ENCODE assay signal across 28 cellular contexts in genomic region chr5:107936532-107936931, GRCh38.
"Had no signal": no experiment of that assay in that cellular context is flagged by ENCODE, and none has a peak within 500 bp of the region (broad histone marks: within the 10 kb centered on the region; RNA-seq: fewer than 3 reads in every experiment).

No MANE protein-coding gene starts in this region.

- H3K4me2 ChIP-seq: KMS-11, SK-N-SH had no signal

- FAIRE-seq: TTC549 had no signal

- H3K9me3 Mint-ChIP-seq: activated CD4-positive, alpha-beta memory T cell treated with anti-CD3 and anti-CD28 coated beads, Interleukin-2, amount 10 ng/mL, durations not matched to agents 7 days and 5 days; activated naive CD8-positive, alpha-beta T cell treated with anti-CD3 and anti-CD28 coated beads, Interleukin-2, amount 50 U/mL, for 24 hours; T-helper 1 cell treated with Interleukin-12 subunit alpha and Interleukin-12 subunit beta and Interleukin-4 antibody, amounts not matched to agents 30 μg/mL and 1 μg/mL, for 36 hours; T-helper 2 cell treated with Interferon-gamma antibody and Interleukin-4, amounts not matched to agents 5 μg/mL and 100 μg/mL, for 36 hours; WTC11 had no signal

- H3K36me3 Mint-ChIP-seq: activated CD8-positive, alpha-beta memory T cell treated with anti-CD3 and anti-CD28 coated beads, Interleukin-2, amount 10 ng/mL, durations not matched to agents 7 days and 5 days; WTC11 had no signal

- H3K27me3 ChIP-seq: brain microvascular endothelial cell, Peyer's patch, SJSA1 had no signal

- H3K27ac Mint-ChIP-seq: activated CD4-positive, alpha-beta memory T cell treated with anti-CD3 and anti-CD28 coated beads, Interleukin-2, amount 10 ng/mL, durations not matched to agents 7 days and 5 days; activated CD8-positive, alpha-beta memory T cell treated with anti-CD3 and anti-CD28 coated beads, Interleukin-2, amount 10 ng/mL, durations not matched to agents 7 days and 5 days; activated naive CD4-positive, alpha-beta T cell treated with anti-CD3 and anti-CD28 coated beads, Interleukin-2, amount 10 ng/mL, durations not matched to agents 7 days and 5 days; activated naive CD8-positive, alpha-beta T cell; activated naive CD8-positive, alpha-beta T cell treated with anti-CD3 and anti-CD28 coated beads, Interleukin-2, amount 50 U/mL, for 24 hours; T-helper 1 cell treated with Interleukin-12 subunit alpha and Interleukin-12 subunit beta and Interleukin-4 antibody, amounts not matched to agents 30 μg/mL and 1 μg/mL, for 36 hours; T-helper 2 cell treated with Interferon-gamma antibody and Interleukin-4, amounts not matched to agents 5 μg/mL and 100 μg/mL, for 36 hours; WTC11 had no signal

- H3K27ac ChIP-seq: brain microvascular endothelial cell, KMS-11, Peyer's patch, SJSA1 had no signal

- H3K9me2 ChIP-seq: SK-N-SH had no signal

- ATAC-seq: activated CD4-positive, CD25-positive, alpha-beta regulatory T cell treated with anti-CD3 and anti-CD28 coated beads, Interleukin-2, amount 50 U/mL, for 24 hours; activated CD8-positive, alpha-beta memory T cell treated with anti-CD3 and anti-CD28 coated beads, Interleukin-2, amount 10 ng/mL, durations not matched to agents 7 days and 5 days; activated naive CD8-positive, alpha-beta T cell treated with anti-CD3 and anti-CD28 coated beads, Interleukin-2, amount 50 U/mL, for 24 hours; PC-3 had no signal

- H3K4me3 Mint-ChIP-seq: activated CD4-positive, alpha-beta memory T cell treated with anti-CD3 and anti-CD28 coated beads, Interleukin-2, amount 10 ng/mL, durations not matched to agents 7 days and 5 days; activated CD8-positive, alpha-beta memory T cell treated with anti-CD3 and anti-CD28 coated beads, Interleukin-2, amount 10 ng/mL, durations not matched to agents 7 days and 5 days; activated naive CD4-positive, alpha-beta T cell treated with anti-CD3 and anti-CD28 coated beads, Interleukin-2, amount 10 ng/mL, durations not matched to agents 7 days and 5 days; activated naive CD8-positive, alpha-beta T cell; activated naive CD8-positive, alpha-beta T cell treated with anti-CD3 and anti-CD28 coated beads, Interleukin-2, amount 50 U/mL, for 24 hours; T-helper 1 cell treated with Interleukin-12 subunit alpha and Interleukin-12 subunit beta and Interleukin-4 antibody, amounts not matched to agents 30 μg/mL and 1 μg/mL, for 36 hours; T-helper 2 cell treated with Interferon-gamma antibody and Interleukin-4, amounts not matched to agents 5 μg/mL and 100 μg/mL, for 36 hours; WTC11 had no signal

- H3K9ac ChIP-seq: KMS-11, SK-N-SH had no signal

- H3K4me1 Mint-ChIP-seq: activated CD4-positive, alpha-beta memory T cell treated with anti-CD3 and anti-CD28 coated beads, Interleukin-2, amount 10 ng/mL, durations not matched to agents 7 days and 5 days; activated CD8-positive, alpha-beta memory T cell treated with anti-CD3 and anti-CD28 coated beads, Interleukin-2, amount 10 ng/mL, durations not matched to agents 7 days and 5 days; activated naive CD8-positive, alpha-beta T cell treated with anti-CD3 and anti-CD28 coated beads, Interleukin-2, amount 50 U/mL, for 24 hours had no signal

- H3K36me3 ChIP-seq: brain microvascular endothelial cell, Peyer's patch, SJSA1 had no signal

- H3K9me3 ChIP-seq: Peyer's patch, SJSA1, SK-N-SH had no signal

- H3K4me3 ChIP-seq: Peyer's patch, SJSA1 had no signal

- H3K27me3 Mint-ChIP-seq: activated CD4-positive, alpha-beta memory T cell treated with anti-CD3 and anti-CD28 coated beads, Interleukin-2, amount 10 ng/mL, durations not matched to agents 7 days and 5 days; activated CD8-positive, alpha-beta memory T cell treated with anti-CD3 and anti-CD28 coated beads, Interleukin-2, amount 10 ng/mL, durations not matched to agents 7 days and 5 days; activated naive CD4-positive, alpha-beta T cell treated with anti-CD3 and anti-CD28 coated beads, Interleukin-2, amount 10 ng/mL, durations not matched to agents 7 days and 5 days; activated naive CD8-positive, alpha-beta T cell; activated naive CD8-positive, alpha-beta T cell treated with anti-CD3 and anti-CD28 coated beads, Interleukin-2, amount 50 U/mL, for 24 hours had no signal

- DNase-seq: activated CD4-positive, alpha-beta memory T cell treated with anti-CD3 and anti-CD28 coated beads, Interleukin-2, amount 10 ng/mL, durations not matched to agents 7 days and 5 days; activated CD4-positive, alpha-beta T cell treated with anti-CD3 and anti-CD28 coated beads for 4 hours; activated CD8-positive, alpha-beta memory T cell treated with anti-CD3 and anti-CD28 coated beads for 24 hours; activated CD8-positive, alpha-beta memory T cell treated with anti-CD3 and anti-CD28 coated beads, Interleukin-2, amount 10 ng/mL, durations not matched to agents 7 days and 5 days; activated CD8-positive, alpha-beta memory T cell treated with anti-CD3 and anti-CD28 coated beads, Interleukin-2, amount 50 U/mL, for 48 hours; activated effector memory CD4-positive, alpha-beta T cell treated with Interleukin-2 at 50 U/mL for 16 hours; activated naive CD4-positive, alpha-beta T cell treated with anti-CD3 and anti-CD28 coated beads, Interleukin-2, amount 10 ng/mL, durations not matched to agents 7 days and 5 days; activated naive CD8-positive, alpha-beta T cell treated with anti-CD3 and anti-CD28 coated beads, Interleukin-2, amount 50 U/mL, for 24 hours; activated T-cell treated with anti-CD3 and anti-CD28 coated beads, Interleukin-2, amount 50 U/mL, for 48 hours; anterior cingulate cortex; brain microvascular endothelial cell; central memory CD4-positive, alpha-beta T cell; NCI-H1092 treated with DMSO at 0.1 percent for 48 hours; NCI-H187 treated with DMSO at 0.1 percent for 48 hours; NK-92 treated with Interleukin-12 subunit alpha and Interleukin-12 subunit beta, amount 100 ng/mL, for 24 hours; PC-3; Peyer's patch; RPMI8226; SHP77 treated with DMSO at 0.1 percent for 48 hours had no signal

- H3K4me1 ChIP-seq: Peyer's patch, SJSA1 had no signal
